In the genomic region with DNA sequence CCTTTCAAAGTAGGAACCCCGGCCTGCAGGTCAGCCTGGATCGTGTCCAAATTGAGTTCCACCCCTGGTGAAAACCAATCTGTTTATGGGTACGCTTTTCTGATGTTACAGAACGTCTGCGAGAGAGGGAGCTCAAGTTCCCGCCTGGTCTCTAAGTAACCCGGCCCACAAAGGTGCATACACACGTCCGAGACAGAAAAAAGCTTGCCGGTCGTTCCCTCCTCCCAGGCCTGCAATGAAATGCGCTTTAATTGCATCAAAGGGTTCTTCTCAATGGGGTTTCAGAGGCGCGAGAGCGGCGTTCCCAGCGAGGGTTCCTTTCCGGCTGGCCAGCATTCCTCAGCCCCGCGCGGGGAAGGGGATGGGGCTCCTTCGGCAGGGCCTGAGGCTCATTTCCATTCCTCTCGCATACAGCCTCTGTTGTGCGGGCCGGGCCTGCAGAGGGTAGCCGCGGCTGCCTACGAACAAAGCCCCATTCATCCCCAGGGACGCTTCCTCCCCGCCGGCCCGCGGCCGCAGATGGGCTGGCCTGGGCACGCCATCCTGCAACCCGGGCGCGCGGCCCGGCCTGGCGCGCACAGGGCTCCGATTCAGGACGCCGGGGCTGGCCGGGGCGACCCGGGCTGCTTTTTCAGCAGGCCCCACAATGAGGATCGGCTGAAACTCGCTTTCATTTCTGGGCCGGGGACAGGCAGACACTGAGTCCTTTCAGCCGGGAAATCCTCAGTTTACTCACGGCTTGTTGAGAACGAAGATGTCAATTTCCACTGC, we compare ENCODE assay signal across 9 cellular contexts.
DNase-seq lines count a peak whose midpoint lies in the region; ATAC-seq, FAIRE-seq and TF ChIP-seq lines count a peak whose summit lies in the region.
"Had no signal": no experiment of that assay in that cellular context is flagged by ENCODE, and none has a peak within 500 bp of the region (broad histone marks: within the 10 kb centered on the region; RNA-seq: fewer than 3 reads in every experiment).

No MANE protein-coding gene starts in this region.

- DNase-seq in DMS 273 (lab: John Stamatoyannopoulos, UW; ENCODE audit: unreplicated experiment) (peak; percentile 88), brain microvascular endothelial cell (peak; percentile 66), iPS DF 19.7 (ENCODE audit: low read depth, low spot score) (peak; percentile 82), putamen (ENCODE audit: low spot score) (peak; percentile 97), D721Med (ENCODE audit: insufficient read length, low spot score) (no peak)

- ATAC-seq in GM19328 (IDR thresholded peaks at IDR 0.05; ENCODE audit: unreplicated experiment) (peak; percentile 53), HG03280 (IDR thresholded peaks at IDR 0.05; ENCODE audit: unreplicated experiment) (peak; percentile 66)

- H3K9me3 ChIP-seq in OCI-LY3 (ENCODE audit: insufficient read depth, low read length): no peaks in the 10 kb centered on the region

- FAIRE-seq in D721Med (lab: Jason Lieb, UNC): no peak
- FAIRE-seq: endometrium had no signal

- H3K9ac ChIP-seq in OCI-LY3 (ENCODE audit: low read length): peak overlapping the region; percentile 74

- H3K36me3 ChIP-seq in OCI-LY3 (replicated peaks; ENCODE audit: low read depth, low read length) (no peaks in the 10 kb centered on the region), brain microvascular endothelial cell (replicated peaks) (no peaks in the 10 kb centered on the region)

- peak overlapping the region; percentile 80 for H3K4me3 ChIP-seq in OCI-LY3 (ENCODE audit: low read length)
- peak overlapping the region; percentile 44 for H3K4me3 ChIP-seq in brain microvascular endothelial cell (ENCODE audit: low read depth, low read length)

- H3K27ac ChIP-seq in OCI-LY3 (ENCODE audit: low read length) (peak overlapping the region; percentile 35), brain microvascular endothelial cell (peak overlapping the region; percentile 45)

- H3K79me2 ChIP-seq in OCI-LY3 (ENCODE audit: low read length): no peaks in the 10 kb centered on the region

- no peaks in the 10 kb centered on the region for H3K27me3 ChIP-seq in OCI-LY3 (ENCODE audit: low read depth, low read length)
- no peaks in the 10 kb centered on the region for H3K27me3 ChIP-seq in brain microvascular endothelial cell (replicated peaks)

- H2AFZ ChIP-seq in OCI-LY3 (ENCODE audit: low read depth, low read length): peak overlapping the region; percentile 89

- peak overlapping the region; percentile 93 for H3K4me2 ChIP-seq in OCI-LY3 (ENCODE audit: low read length)

- in situ Hi-C loops in brain microvascular endothelial cell (cut with HindIII; ENCODE audit: low pct_ligation_motif_present, low sequenced_read_pairs): no loop called here

- peaks cover 54% of the 10 kb centered on the region for H3K4me1 ChIP-seq in OCI-LY3 (ENCODE audit: low read length)

- TF ChIP-seq CTCF in OCI-LY3 (IDR thresholded peaks at IDR 0.05; ENCODE audit: low read depth, low read length) (peak; percentile 53), brain microvascular endothelial cell (IDR thresholded peaks at IDR 0.05; ENCODE audit: low read depth, low read length, missing control alignments) (peak; percentile 45), D721Med (IDR thresholded peaks at IDR 0.05; ENCODE audit: insufficient read depth, missing control alignments) (no peak)

- no peaks in the 10 kb centered on the region for H4K20me1 ChIP-seq in OCI-LY3 (ENCODE audit: insufficient read depth, low read length)
